8 cellular contexts compared by ENCODE assay signal in the genomic region with DNA sequence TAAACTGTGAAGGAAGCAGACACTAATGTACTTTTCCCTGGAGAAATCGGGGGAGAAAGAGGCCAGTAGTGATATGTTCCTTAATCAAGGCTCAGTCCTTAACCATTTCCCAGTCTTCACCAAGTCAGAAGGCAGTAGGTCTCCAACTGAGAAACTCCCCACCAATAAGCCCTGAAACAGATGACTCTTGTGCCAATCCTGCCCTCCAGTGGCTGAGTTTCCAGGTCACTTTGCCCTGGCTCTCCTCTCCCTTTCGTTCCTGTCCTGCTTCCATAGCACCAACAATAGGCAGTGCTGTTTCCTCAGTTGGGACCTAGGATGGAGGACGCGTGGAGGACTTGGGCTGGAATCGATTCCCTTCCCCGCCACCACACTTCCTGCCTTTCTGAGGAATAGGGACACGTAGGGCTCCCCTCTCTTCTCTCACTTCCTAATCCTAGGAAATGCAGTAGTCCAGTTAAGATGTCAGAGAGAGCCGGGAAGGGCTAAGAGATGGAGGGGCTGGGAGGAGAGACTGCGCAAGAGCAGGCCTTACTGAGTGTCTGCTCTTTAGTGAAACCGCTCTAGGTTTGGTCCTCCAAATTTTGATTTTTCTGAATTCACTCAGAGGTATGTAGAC. TPM values are rescaled to one million over a fixed set of nuclear protein-coding genes. Genes with fewer than 3 reads are reported as not detected.
DNase-seq lines count a peak whose midpoint lies in the region; ATAC-seq and TF ChIP-seq lines count a peak whose summit lies in the region.

No MANE protein-coding gene starts in this region.

- no peak overlapping the region for H3K4me3 ChIP-seq in body of pancreas
- no peak overlapping the region for H3K4me3 ChIP-seq in right lobe of liver

- WGBS in body of pancreas, 2 donors, result 51 to 59% methylated on average over 10 of the region's 10 CpGs
- WGBS in right lobe of liver (ENCODE audit: insufficient coverage, low coverage, low lambda C conversion rate, missing lambda C conversion rate), result 29% methylated on average over 10 of the region's 10 CpGs

- DNase-seq in SIG-M5 treated with dmso at 0.1 percent for 504 hours (lab: John Stamatoyannopoulos, UW; ENCODE audit: unreplicated experiment), result peak; percentile 42
- DNase-seq in SIG-M5 (lab: John Stamatoyannopoulos, UW), result no peak
- DNase-seq in NCI-H82 treated with DMSO at 0.1 percent for 48 hours (lab: John Stamatoyannopoulos, UW; ENCODE audit: unreplicated experiment), result peak; percentile 69
- peak; percentile 23 to 66 (median 40) for DNase-seq in body of pancreas
- peak; percentile 57 to 74 (median 60) for DNase-seq in right lobe of liver
- no peak for DNase-seq in activated gamma-delta T cell treated with Interleukin-2 at 50 U/mL for 16 hours

- TF ChIP-seq POLR2A in body of pancreas (IDR thresholded peaks at IDR 0.05) (no peak), right lobe of liver (IDR thresholded peaks at IDR 0.05) (no peak)

- H3K27ac ChIP-seq in body of pancreas, result no peak overlapping the region
- no peak overlapping the region for H3K27ac ChIP-seq in right lobe of liver

- peak; percentile 7 to 56 (median 33) for TF ChIP-seq CTCF in body of pancreas (IDR thresholded peaks at IDR 0.05)
- TF ChIP-seq CTCF in right lobe of liver (IDR thresholded peaks at IDR 0.05), result peak; percentile 62 to 74 (median 67)

- H3K9me3 ChIP-seq in body of pancreas (no peaks in the 10 kb centered on the region), right lobe of liver (no peaks in the 10 kb centered on the region)

- H3K27me3 ChIP-seq in body of pancreas, result no peaks in the 10 kb centered on the region
- H3K27me3 ChIP-seq in right lobe of liver, result no peaks in the 10 kb centered on the region

- H3K36me3 ChIP-seq in body of pancreas (replicated peaks in 1 of 2; ENCODE audit: insufficient read depth in 1 of 2, low read depth in 2 of 2), result no peaks in the 10 kb centered on the region
- H3K36me3 ChIP-seq in right lobe of liver, result no peaks in the 10 kb centered on the region

- H3K4me1 ChIP-seq in body of pancreas, result no peaks in the 10 kb centered on the region
- H3K4me1 ChIP-seq in right lobe of liver, result no peaks in the 10 kb centered on the region

- ATAC-seq in HG02759 (IDR thresholded peaks at IDR 0.05; ENCODE audit: unreplicated experiment) (peak; percentile 71), body of pancreas (no peak), right lobe of liver (peak; percentile 95 to 98 (median 96)), HG03442 (IDR thresholded peaks at IDR 0.05; ENCODE audit: unreplicated experiment) (no peak)

- intact Hi-C loops in body of pancreas (cut with DNase I) (no loop called here), right lobe of liver (cut with DNase I) (no loop called here)

RNA-seq across cellular contexts. Expression of gene ATOH7, which starts 23.4 kb away (rescaled TPM):
- total RNA-seq in body of pancreas (not detected), right lobe of liver (1 to 10 TPM in 1 of 6 experiments, under 1 TPM in 3, not detected in 2; 0.25 to 1.1 (median 0.46) TPM)

Comparison
In these comparisons a context has a peak if more than half of its experiments do, and no peak if none do; other contexts are left out.
1. DNase-seq: peak in SIG-M5 treated with dmso at 0.1 percent for 504 hours (single experiment), NCI-H82 treated with DMSO at 0.1 percent for 48 hours (single experiment), body of pancreas (4 of 4) and right lobe of liver (3 of 3); none in SIG-M5 (single experiment) and activated gamma-delta T cell treated with Interleukin-2 at 50 U/mL for 16 hours (single experiment).
2. ATAC-seq: peak in HG02759 (single experiment) and right lobe of liver (4 of 4); none in body of pancreas (single experiment) and HG03442 (single experiment).